ENCODE assay signal across 16 cellular contexts in the genomic region with DNA sequence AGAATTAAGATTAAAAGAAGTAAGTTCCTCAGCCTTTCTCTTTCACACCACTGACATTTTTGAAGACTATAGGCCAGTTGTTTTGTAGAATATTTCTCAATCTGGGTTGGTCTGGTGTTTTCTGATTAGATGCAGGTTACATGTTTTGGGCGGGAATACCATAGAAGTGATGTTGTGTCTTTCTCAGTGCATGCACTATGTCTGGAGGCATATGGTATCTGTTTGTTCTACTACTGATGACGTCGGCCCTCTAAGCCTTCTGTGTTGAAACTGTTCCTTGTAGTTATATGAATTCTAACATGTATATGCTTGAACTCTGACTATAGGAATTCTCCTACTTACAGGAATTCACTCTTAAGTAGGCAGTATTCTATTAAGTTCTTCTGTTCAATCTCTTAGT.
"Had no signal": no experiment of that assay in that cellular context is flagged by ENCODE, and none has a peak within 500 bp of the region (broad histone marks: within the 10 kb centered on the region; RNA-seq: fewer than 3 reads in every experiment).

No MANE protein-coding gene starts in this region.

- H3K4me1 Mint-ChIP-seq: activated CD4-positive, alpha-beta T cell treated with anti-CD3 and anti-CD28 coated beads, Interleukin-2, amount 10 ng/mL, durations not matched to agents 7 days and 5 days; activated naive CD8-positive, alpha-beta T cell treated with anti-CD3 and anti-CD28 coated beads, Interleukin-2, amount 50 U/mL, for 24 hours; naive B cell had no signal

- H3K27me3 Mint-ChIP-seq: activated CD4-positive, alpha-beta T cell treated with anti-CD3 and anti-CD28 coated beads, Interleukin-2, amount 10 ng/mL, durations not matched to agents 7 days and 5 days; activated naive CD8-positive, alpha-beta T cell treated with anti-CD3 and anti-CD28 coated beads, Interleukin-2, amount 50 U/mL, for 24 hours; naive B cell had no signal

- H3K4me3 ChIP-seq: esophagus squamous epithelium, lower lobe of right lung, smooth muscle cell had no signal

- H3K27ac ChIP-seq: esophagus squamous epithelium, lower lobe of right lung had no signal

- H3K4me3 Mint-ChIP-seq: activated CD4-positive, alpha-beta T cell treated with anti-CD3 and anti-CD28 coated beads, Interleukin-2, amount 10 ng/mL, durations not matched to agents 7 days and 5 days; activated naive CD8-positive, alpha-beta T cell treated with anti-CD3 and anti-CD28 coated beads, Interleukin-2, amount 50 U/mL, for 24 hours; endodermal cell; immature natural killer cell; naive B cell had no signal

- H3K9me3 ChIP-seq: esophagus squamous epithelium, lower lobe of right lung had no signal

- H3K27me3 ChIP-seq: esophagus squamous epithelium had no signal

- ATAC-seq: activated naive CD8-positive, alpha-beta T cell treated with anti-CD3 and anti-CD28 coated beads, Interleukin-2, amount 50 U/mL, for 24 hours; left cardiac atrium; lower lobe of right lung had no signal

- FAIRE-seq: urothelium cell line had no signal

- H3K4me1 ChIP-seq: lower lobe of right lung had no signal

- DNase-seq: activated CD4-positive, alpha-beta T cell treated with anti-CD3 and anti-CD28 coated beads, Interleukin-2, amount 10 ng/mL, durations not matched to agents 7 days and 5 days; activated CD4-positive, CD25-positive, alpha-beta regulatory T cell; activated CD8-positive, alpha-beta memory T cell treated with anti-CD3 and anti-CD28 coated beads for 24 hours; activated naive CD4-positive, alpha-beta T cell treated with Interleukin-2 at 50 U/mL for 16 hours; activated naive CD8-positive, alpha-beta T cell treated with anti-CD3 and anti-CD28 coated beads, Interleukin-2, amount 50 U/mL, for 24 hours; central memory CD4-positive, alpha-beta T cell; dermis blood vessel endothelial cell; endodermal cell; esophagus squamous epithelium; glutamatergic neuron; immature natural killer cell; left cardiac atrium; lower lobe of right lung; naive B cell had no signal

- H3K27ac Mint-ChIP-seq: activated CD4-positive, alpha-beta T cell treated with anti-CD3 and anti-CD28 coated beads, Interleukin-2, amount 10 ng/mL, durations not matched to agents 7 days and 5 days; activated naive CD8-positive, alpha-beta T cell treated with anti-CD3 and anti-CD28 coated beads, Interleukin-2, amount 50 U/mL, for 24 hours; endodermal cell had no signal
